29 cellular contexts compared by ENCODE assay signal in the genomic region with DNA sequence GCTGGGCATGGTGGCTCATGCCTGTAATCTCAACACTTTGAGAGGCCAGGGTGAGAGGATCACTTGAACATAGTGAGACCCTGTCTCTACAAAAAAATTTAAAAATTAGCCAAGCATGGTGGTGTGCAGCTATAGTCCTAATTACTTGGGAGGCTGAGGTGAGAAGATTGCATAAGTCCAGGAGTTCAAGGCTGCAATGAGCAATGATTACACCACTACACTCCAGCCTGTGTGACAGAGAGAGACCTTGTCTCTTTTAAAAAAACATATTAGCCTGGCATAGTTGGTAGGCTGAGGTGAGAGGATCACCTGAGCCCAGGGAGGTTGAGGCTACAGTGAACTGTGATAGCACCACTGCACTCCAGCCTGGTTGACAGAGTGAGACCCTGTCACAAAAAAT.
"Had no signal": no experiment of that assay in that cellular context is flagged by ENCODE, and none has a peak within 500 bp of the region (broad histone marks: within the 10 kb centered on the region; RNA-seq: fewer than 3 reads in every experiment).

No MANE protein-coding gene starts in this region.

- H3K9me3 ChIP-seq: ascending aorta had no signal

- H3K27me3 ChIP-seq: ascending aorta, cardiac muscle cell had no signal

- FAIRE-seq: TTC549 had no signal

- H3K27ac Mint-ChIP-seq: activated CD4-positive, alpha-beta memory T cell treated with anti-CD3 and anti-CD28 coated beads, Interleukin-2, amount 10 ng/mL, durations not matched to agents 7 days and 5 days; activated CD4-positive, alpha-beta T cell treated with anti-CD3 and anti-CD28 coated beads for 36 hours; activated naive CD4-positive, alpha-beta T cell treated with anti-CD3 and anti-CD28 coated beads, Interleukin-2, amount 50 U/mL, for 24 hours; activated naive CD8-positive, alpha-beta T cell treated with anti-CD3 and anti-CD28 coated beads, Interleukin-2, amount 10 ng/mL, durations not matched to agents 7 days and 5 days; activated T-helper 2 cell treated with anti-CD3 and anti-CD28 coated beads, Interferon-gamma antibody, Interleukin-2, Interleukin-4, amounts not matched to agents 10 μg/mL and 5 μg/mL and 100 μg/mL, durations not matched to agents 14 hours and 24 hours and 36 hours; T-helper 2 cell treated with Interferon-gamma antibody and Interleukin-4, amounts not matched to agents 5 μg/mL and 100 μg/mL, for 36 hours had no signal

- DNase-seq: activated CD4-positive, alpha-beta memory T cell treated with anti-CD3 and anti-CD28 coated beads, Interleukin-2, amount 10 ng/mL, durations not matched to agents 7 days and 5 days; activated CD4-positive, alpha-beta T cell treated with anti-CD3 and anti-CD28 coated beads for 36 hours; activated CD4-positive, alpha-beta T cell treated with anti-CD3 and anti-CD28 coated beads, Interleukin-2, amount 50 U/mL, for 1 hour; activated gamma-delta T cell; activated naive CD4-positive, alpha-beta T cell treated with Interleukin-2 at 50 U/mL for 16 hours; activated naive CD8-positive, alpha-beta T cell treated with anti-CD3 and anti-CD28 coated beads, Interleukin-2, amount 10 ng/mL, durations not matched to agents 7 days and 5 days; activated T-cell treated with anti-CD3 and anti-CD28 coated beads, Interleukin-2, amount 50 U/mL, for 24 hours; amygdala; Karpas-422; KBM-7; NCI-H1048; NCI-H1105 treated with DMSO at 0.1 percent for 48 hours; NCI-H1436; NCI-H1694; NCI-H1930; NCI-H345; NCI-H524 treated with DMSO at 0.1 percent for 48 hours; SHP77 treated with DMSO at 0.1 percent for 48 hours; T-helper 1 cell had no signal

- H3K4me3 Mint-ChIP-seq: activated CD4-positive, alpha-beta memory T cell treated with anti-CD3 and anti-CD28 coated beads, Interleukin-2, amount 10 ng/mL, durations not matched to agents 7 days and 5 days; activated CD4-positive, alpha-beta T cell treated with anti-CD3 and anti-CD28 coated beads for 36 hours; activated naive CD4-positive, alpha-beta T cell treated with anti-CD3 and anti-CD28 coated beads, Interleukin-2, amount 50 U/mL, for 24 hours; activated naive CD8-positive, alpha-beta T cell treated with anti-CD3 and anti-CD28 coated beads, Interleukin-2, amount 10 ng/mL, durations not matched to agents 7 days and 5 days; activated T-cell treated with anti-CD3 and anti-CD28 coated beads, Interleukin-2, amount 50 U/mL, for 24 hours; central memory CD8-positive, alpha-beta T cell; T-helper 2 cell treated with Interferon-gamma antibody and Interleukin-4, amounts not matched to agents 5 μg/mL and 100 μg/mL, for 36 hours had no signal

- H3K9me3 Mint-ChIP-seq: activated CD4-positive, alpha-beta memory T cell treated with anti-CD3 and anti-CD28 coated beads, Interleukin-2, amount 10 ng/mL, durations not matched to agents 7 days and 5 days; activated naive CD4-positive, alpha-beta T cell treated with anti-CD3 and anti-CD28 coated beads, Interleukin-2, amount 50 U/mL, for 24 hours; activated naive CD8-positive, alpha-beta T cell treated with anti-CD3 and anti-CD28 coated beads, Interleukin-2, amount 10 ng/mL, durations not matched to agents 7 days and 5 days; activated T-cell treated with anti-CD3 and anti-CD28 coated beads, Interleukin-2, amount 50 U/mL, for 24 hours; activated T-helper 2 cell treated with anti-CD3 and anti-CD28 coated beads, Interferon-gamma antibody, Interleukin-2, Interleukin-4, amounts not matched to agents 10 μg/mL and 5 μg/mL and 100 μg/mL, durations not matched to agents 14 hours and 24 hours and 36 hours; central memory CD8-positive, alpha-beta T cell; T-helper 2 cell treated with Interferon-gamma antibody and Interleukin-4, amounts not matched to agents 5 μg/mL and 100 μg/mL, for 36 hours had no signal

- H3K4me3 ChIP-seq: ascending aorta, cardiac muscle cell had no signal

- H3K27me3 Mint-ChIP-seq: activated CD4-positive, alpha-beta memory T cell treated with anti-CD3 and anti-CD28 coated beads, Interleukin-2, amount 10 ng/mL, durations not matched to agents 7 days and 5 days; activated CD4-positive, alpha-beta T cell treated with anti-CD3 and anti-CD28 coated beads for 36 hours; activated naive CD4-positive, alpha-beta T cell treated with anti-CD3 and anti-CD28 coated beads, Interleukin-2, amount 50 U/mL, for 24 hours; activated naive CD8-positive, alpha-beta T cell treated with anti-CD3 and anti-CD28 coated beads, Interleukin-2, amount 10 ng/mL, durations not matched to agents 7 days and 5 days; activated T-cell treated with anti-CD3 and anti-CD28 coated beads, Interleukin-2, amount 50 U/mL, for 24 hours; central memory CD8-positive, alpha-beta T cell had no signal

- H3K27ac ChIP-seq: ascending aorta, cardiac muscle cell had no signal

- ATAC-seq: activated CD4-positive, alpha-beta T cell treated with anti-CD3 and anti-CD28 coated beads for 36 hours; activated CD4-positive, CD25-positive, alpha-beta regulatory T cell treated with anti-CD3 and anti-CD28 coated beads, Interleukin-2, amount 50 U/mL, for 24 hours; Panc1; SK-N-SH treated with all-trans-retinoic acid at 6 μM for 48 hours had no signal
